8 cellular contexts compared by ENCODE assay signal in genomic region chr17:78112508-78113471, GRCh38.
DNase-seq lines count a peak whose midpoint lies in the region; ATAC-seq and TF ChIP-seq lines count a peak whose summit lies in the region.

No MANE protein-coding gene starts in this region.

- no peaks in the 10 kb centered on the region for H3K27me3 ChIP-seq in layer of hippocampus (ENCODE audit: control insufficient read depth, insufficient read depth, low read length)

- peak; percentile 13 for TF ChIP-seq POLR2A in GM18526 (IDR thresholded peaks at IDR 0.05; ENCODE audit: extremely low read depth, insufficient read length)

- peak; percentile 98 for TF ChIP-seq CTCF in cardiac fibroblast (IDR thresholded peaks at IDR 0.05; ENCODE audit: low read depth, low read length)

- no peak overlapping the region for H3K4me3 ChIP-seq in cardiac fibroblast (replicated peaks in 1 of 2; ENCODE audit: low read depth in 2 of 2, low read length in 2 of 2)

- peak overlapping the region; percentile 100 for H3K27ac ChIP-seq in layer of hippocampus (ENCODE audit: low read depth, low read length)

- peak; percentile 73 to 74 for DNase-seq in AML-193 (lab: John Stamatoyannopoulos, UW)
- peak; percentile 39 to 65 for DNase-seq in NCI-H1930 (lab: John Stamatoyannopoulos, UW)
- DNase-seq in activated CD4-positive, CD25-positive, alpha-beta regulatory T cell (lab: John Stamatoyannopoulos, UW) = peak; percentile 58 to 86 (median 69)
- DNase-seq in cardiac fibroblast (ENCODE audit: low read depth in 2 of 2) = peak; percentile 58 to 64
- DNase-seq in stimulated activated CD4-positive, alpha-beta T cell treated with anti-CD3 and anti-CD28 coated beads, Interleukin-4, amount 100 ng/mL, for 4 hours = peak; percentile 57 to 81

- ATAC-seq in GM19395 (IDR thresholded peaks at IDR 0.05; ENCODE audit: unreplicated experiment) = no peak
